In the genomic region with DNA sequence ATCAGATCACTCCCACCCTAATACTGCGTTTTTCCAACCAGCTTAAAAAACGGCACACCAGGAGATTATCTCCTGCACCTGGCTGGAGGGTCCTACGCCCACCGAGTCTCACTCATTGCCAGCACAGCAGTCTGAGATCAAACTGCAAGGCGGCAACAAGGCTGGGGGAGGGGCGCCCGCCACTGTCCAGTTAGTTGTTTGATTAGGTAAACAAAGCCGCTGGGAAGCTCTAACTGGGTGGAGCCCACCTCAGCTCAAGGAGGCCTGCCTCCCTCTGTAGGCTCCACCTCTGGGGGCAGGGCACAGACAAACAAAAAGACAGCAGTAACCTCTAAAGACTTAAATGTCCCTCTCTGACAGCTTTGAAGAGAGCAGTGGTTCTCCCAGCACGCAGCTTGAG, we compare ENCODE assay signal across 7 cellular contexts.
DNase-seq lines count a peak whose midpoint lies in the region; ATAC-seq, FAIRE-seq and TF ChIP-seq lines count a peak whose summit lies in the region.
"Not testable (repeated sequence)": the region's sequence is repeated elsewhere in the genome, so short reads cannot be mapped to it uniquely, and the experiment has no call there.

No MANE protein-coding gene starts in this region.

- peaks cover 63% of the 10 kb centered on the region for H3K27me3 ChIP-seq in HUES6 (ENCODE audit: control insufficient read depth, insufficient read depth, low read length)
- not testable (repeated sequence) for H3K27me3 ChIP-seq in NT2/D1 (ENCODE audit: insufficient read depth, insufficient read length); hepatocyte
- H3K27me3 ChIP-seq in HepG2 (ENCODE audit: control insufficient read depth in 1 of 2, insufficient read depth in 2 of 2, low read length in 2 of 2): peaks cover 0 to 16% of the 10 kb centered on the region in 2 experiments; a peak in 2 of 5 replicates
- H3K27me3 ChIP-seq in neural progenitor cell: peaks cover 40% of the 10 kb centered on the region

- H3K4me3 ChIP-seq in HUES6 (ENCODE audit: low read depth, low read length) (peak overlapping the region; percentile 55), neural progenitor cell (peak overlapping the region; percentile 35)
- H3K4me3 ChIP-seq in NT2/D1 (ENCODE audit: insufficient read length, low read depth); hepatocyte; HepG2 (replicated peaks in 1 of 3; ENCODE audit: insufficient read depth in 1 of 3, low read depth in 2 of 3, low read length in 3 of 3): not testable (repeated sequence)

- H3K27me3 Mint-ChIP-seq in neural progenitor cell (ENCODE audit: insufficient read depth, low read depth): not testable (repeated sequence)

- intact Hi-C loops in HepG2 (cut with micrococcal nuclease; ENCODE audit: unreplicated experiment): not testable (repeated sequence)

- H3K9ac ChIP-seq in HUES6 (ENCODE audit: low read length); NT2/D1 (ENCODE audit: insufficient read length, low read depth); HepG2 (ENCODE audit: insufficient read depth, low read depth, low read length); neural progenitor cell: not testable (repeated sequence)

- not testable (repeated sequence) for TF ChIP-seq EP300 in HepG2 (IDR thresholded peaks at IDR 0.05; ENCODE audit: low read depth in 2 of 2, low read length in 2 of 2); HepG2 (CRISPR knock-in tag; IDR thresholded peaks at IDR 0.05; ENCODE audit: borderline replicate concordance)

- not testable (repeated sequence) for H3K36me3 ChIP-seq in HUES6 (ENCODE audit: control insufficient read depth, insufficient read depth, low read length); NT2/D1 (ENCODE audit: insufficient read depth, insufficient read length, low read length); hepatocyte (replicated peaks; ENCODE audit: insufficient read depth, low read depth); HepG2 (replicated peaks in 1 of 2; ENCODE audit: control insufficient read depth in 1 of 2, insufficient read depth in 2 of 2, low read length in 2 of 2); neural progenitor cell

- not testable (repeated sequence) for H3K9me3 ChIP-seq in HUES6 (ENCODE audit: control insufficient read depth, insufficient read depth, low read depth, low read length); NT2/D1 (ENCODE audit: insufficient read depth, low read length); hepatocyte (ENCODE audit: low read depth); HepG2 (ENCODE audit: low read length); neural progenitor cell (ENCODE audit: low read depth)

- peaks cover 16% of the 10 kb centered on the region for H3F3A ChIP-seq in neural progenitor cell (ENCODE audit: low read depth)

- H3K4me1 ChIP-seq in HUES6 (ENCODE audit: control insufficient read depth, insufficient read depth, low read length); NT2/D1 (ENCODE audit: insufficient read depth, insufficient read length); hepatocyte (ENCODE audit: insufficient read depth): not testable (repeated sequence)
- H3K4me1 ChIP-seq in HepG2 (ENCODE audit: insufficient read depth, low read length): peaks cover 25% of the 10 kb centered on the region
- H3K4me1 ChIP-seq in neural progenitor cell: peaks cover 18% of the 10 kb centered on the region

- H3K4me2 ChIP-seq in hepatocyte (peak overlapping the region; percentile 62), HepG2 (ENCODE audit: low read depth, low read length) (peak overlapping the region; percentile 12; the same call in 1 of the 2 replicates), neural progenitor cell (peak overlapping the region; percentile 76)

- TF ChIP-seq CTCF in hepatocyte (IDR thresholded peaks at IDR 0.05; ENCODE audit: poor library complexity); HepG2 (CRISPR knock-in tag; IDR thresholded peaks at IDR 0.05); neural progenitor cell (IDR thresholded peaks at IDR 0.05): not testable (repeated sequence)

- not testable (repeated sequence) for H3K4me3 Mint-ChIP-seq in neural progenitor cell

- not testable (repeated sequence) for FAIRE-seq in HepG2 (lab: Jason Lieb, UNC)

- peaks cover 45% of the 10 kb centered on the region for H3K4me1 Mint-ChIP-seq in neural progenitor cell

- TF ChIP-seq RAD21 in HepG2 (CRISPR knock-in tag; IDR thresholded peaks at IDR 0.05): not testable (repeated sequence)

- ATAC-seq in HepG2: not testable (repeated sequence)

- POLR2A ChIA-PET in HepG2 (lab: Yijun Ruan, JAX): not testable (repeated sequence)

- H3K9me2 ChIP-seq in hepatocyte (replicated peaks; ENCODE audit: insufficient read depth): not testable (repeated sequence)

- H3K27ac Mint-ChIP-seq in neural progenitor cell: not testable (repeated sequence)

- H3K79me2 ChIP-seq in hepatocyte; HepG2 (ENCODE audit: insufficient read depth, low read length); neural progenitor cell (ENCODE audit: low read depth): not testable (repeated sequence)

- TF ChIP-seq POLR2A in HepG2 (IDR thresholded peaks at IDR 0.05; ENCODE audit: insufficient read depth in 1 of 2, low read depth in 2 of 2, low read length in 2 of 2): not testable (repeated sequence)

- not testable (repeated sequence) for H4K20me1 ChIP-seq in hepatocyte (ENCODE audit: insufficient read depth, poor library complexity, severe bottlenecking); HepG2 (ENCODE audit: insufficient read depth, low read length); neural progenitor cell (ENCODE audit: low read depth)

- not testable (repeated sequence) for BruUV-seq in HepG2 (replicated peaks; lab: Mats Ljungman, UMichigan)

- H3K9me3 Mint-ChIP-seq in neural progenitor cell: peaks cover 23% of the 10 kb centered on the region

- WGBS in hepatocyte (ENCODE audit: low lambda C conversion rate, missing lambda C conversion rate): 20% methylated on average over 9 of the region's 9 CpGs
- 0% methylated on average over 2 of the region's 9 CpGs for WGBS in HepG2 (ENCODE audit: low lambda C conversion rate)

- H2AFZ ChIP-seq in hepatocyte; HepG2 (ENCODE audit: low read length); neural progenitor cell (replicated peaks): not testable (repeated sequence)

- H3K36me3 Mint-ChIP-seq in neural progenitor cell: not testable (repeated sequence)

- in situ Hi-C loops in HepG2 (cut with HindIII; ENCODE audit: extremely low pct_ligation_motif_present, low pct_unique_long_range_greater_than_20kb): not testable (repeated sequence)

- CTCF ChIA-PET in HepG2 (lab: Yijun Ruan, JAX; ENCODE audit: low intra/inter-chr PET ratio, low total read pairs): not testable (repeated sequence)

- H3K27ac ChIP-seq in HUES6 (ENCODE audit: low read depth, low read length); hepatocyte; HepG2 (ENCODE audit: extremely low read length, insufficient read depth, low read length); neural progenitor cell: not testable (repeated sequence)

- DNase-seq in ELF-1 (ENCODE audit: low read depth, low spot score) (peak; percentile 85), NCI-H526 (lab: John Stamatoyannopoulos, UW) (peak; percentile 94 to 98), NT2/D1 (ENCODE audit: low read depth, low spot score) (peak; percentile 20), hepatocyte (ENCODE audit: low spot score) (peak; percentile 39), HepG2 (ENCODE audit: low spot score) (peak; percentile 48), neural progenitor cell (ENCODE audit: low spot score) (peak; percentile 80)

TF ChIP-seq in HepG2, 621 proteins besides CTCF, POLR2A, EP300 and RAD21 (continues in another document):
- TF ChIP-seq PATZ1 (CRISPR knock-in tag; IDR thresholded peaks at IDR 0.05) (0 out of 2 replicates have a peak, but pooled peaks have one; percentile 22), KDM2A (CRISPR knock-in tag; IDR thresholded peaks at IDR 0.05; ENCODE audit: borderline replicate concordance, low read depth) (peak; percentile 35; the same call in 1 of the 2 replicates), FOXA3 (CRISPR knock-in tag; IDR thresholded peaks at IDR 0.05) (peak; percentile 89), SP5 (CRISPR knock-in tag; IDR thresholded peaks at IDR 0.05; ENCODE audit: borderline replicate concordance, low read depth) (0 out of 2 replicates have a peak, but pooled peaks have one; percentile 18), SOX13 (CRISPR knock-in tag; conservative IDR thresholded peaks at IDR 0.05 in 1 of 2, IDR thresholded peaks at IDR 0.05 in 1 of 2) (peak in 1 of 2 experiments; percentile 37; a peak in 1 of 4 replicates), SALL1 (CRISPR knock-in tag; IDR thresholded peaks at IDR 0.05) (0 out of 2 replicates have a peak, but pooled peaks have one; percentile 37)
- TF ChIP-seq SOX13 (IDR thresholded peaks at IDR 0.05): not testable (repeated sequence)

Comparison
In these comparisons a context has a peak if more than half of its experiments do, and no peak if none do; other contexts are left out.
1. DNase-seq: peak in every context shown above with its lines; median percentile 96 in NCI-H526; 85 in ELF-1; 80 in neural progenitor cell; 48 in HepG2; 39 in hepatocyte; 20 in NT2/D1.
2. H3K4me2 ChIP-seq: peak in every context shown above with its lines; median percentile 76 in neural progenitor cell; 62 in hepatocyte; 12 in HepG2.